In genomic region chrX:50206753-50207152, GRCh38 we compare ENCODE assay signal across 21 cellular contexts. TPM values are rescaled to one million over a fixed set of nuclear protein-coding genes. Genes with fewer than 3 reads are reported as not detected.
DNase-seq lines count a peak whose midpoint lies in the region; ATAC-seq lines count a peak whose summit lies in the region.
"Had no signal": no experiment of that assay in that cellular context is flagged by ENCODE, and none has a peak within 500 bp of the region (broad histone marks: within the 10 kb centered on the region; RNA-seq: fewer than 3 reads in every experiment).

No MANE protein-coding gene starts in this region.

- DNase-seq in DMS 273 (lab: John Stamatoyannopoulos, UW; ENCODE audit: unreplicated experiment) (peak; percentile 7), DMS 273 treated with DMSO at 0.1 percent for 48 hours (lab: John Stamatoyannopoulos, UW) (no peak), G401 (ENCODE audit: low spot score) (peak; percentile 3), RKO (ENCODE audit: low spot score) (peak; percentile 16), iris pigment epithelial cell (ENCODE audit: low read depth) (peak; percentile 1), NCI-H446 treated with DMSO at 0.1 percent for 48 hours (lab: John Stamatoyannopoulos, UW) (no peak)
- no peak for DNase-seq in activated effector memory CD4-positive, alpha-beta T cell treated with Interleukin-2 at 50 U/mL for 16 hours
- DNase-seq: Calu3; CD8-positive, alpha-beta memory T cell; DMS79; GOT3; IMR-90; Karpas-422; MG63; NCI-H1417; NCI-H187; NK-92 treated with Interleukin-12 subunit alpha and Interleukin-12 subunit beta, amount 100 ng/mL, for 24 hours; T-cell had no signal

- in situ Hi-C loops in G401 (cut with HindIII; ENCODE audit: low sequenced_read_pairs) = no loop called here

- no peak for ATAC-seq in HG02571 (IDR thresholded peaks at IDR 0.05; ENCODE audit: unreplicated experiment)
- ATAC-seq: Panc1, T-cell had no signal

RNA-seq across cellular contexts. Expression of gene CCNB3, which starts 2.2 kb away (rescaled TPM):
- not detected in 2 replicates for total RNA-seq in G401 (2014; rRNA removed; shearing (Covaris generic))

RNA-seq across cellular contexts. Expression of gene AKAP4, which starts 5.9 kb away (rescaled TPM):
- not detected in 2 replicates for total RNA-seq in G401 (2014; rRNA removed; shearing (Covaris generic))
- total RNA-seq: Calu3; CD8-positive, alpha-beta memory T cell; IMR-90; NCI-H460; T-cell had no signal

Comparison
In these comparisons a context has a peak if more than half of its experiments do, and no peak if none do; other contexts are left out.
1. DNase-seq: peak in DMS 273 (single experiment), G401 (single experiment), RKO (single experiment) and iris pigment epithelial cell (single experiment); none in DMS 273 treated with DMSO at 0.1 percent for 48 hours (single experiment), activated effector memory CD4-positive, alpha-beta T cell treated with Interleukin-2 at 50 U/mL for 16 hours (single experiment) and NCI-H446 treated with DMSO at 0.1 percent for 48 hours (single experiment).